30 cellular contexts compared by ENCODE assay signal in the genomic region with DNA sequence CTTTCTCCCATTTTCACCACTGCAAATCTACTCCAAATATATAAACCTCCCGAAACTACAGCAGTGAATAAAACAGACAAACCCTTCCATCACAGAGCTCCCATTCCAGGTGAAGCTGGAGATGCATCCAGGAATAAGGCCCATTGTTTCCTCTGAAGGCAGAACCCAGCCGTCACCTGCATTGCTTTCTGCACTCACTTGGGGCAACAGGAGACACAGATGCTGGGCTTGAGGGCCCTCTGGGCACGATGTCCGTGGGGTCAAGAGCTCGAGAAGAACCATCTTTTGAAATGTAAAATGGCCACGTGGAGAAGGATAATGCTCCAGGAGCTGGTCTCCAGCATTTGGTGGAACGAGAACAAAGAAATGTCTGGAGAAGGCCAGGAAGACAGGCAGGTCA.
"Had no signal": no experiment of that assay in that cellular context is flagged by ENCODE, and none has a peak within 500 bp of the region (broad histone marks: within the 10 kb centered on the region; RNA-seq: fewer than 3 reads in every experiment).

No MANE protein-coding gene starts in this region.

- H3K27ac Mint-ChIP-seq: progenitor cell of endocrine pancreas; stimulated activated memory B cell treated with anti-CD40 and anti-IgM and Interleukin-4, amounts not matched to agents 10 μg/mL and 1 μg/mL and 100 μg/mL, for 72 hours; stimulated activated naive CD8-positive, alpha-beta T cell treated with anti-CD3 and anti-CD28 coated beads, Interleukin-15, amount 100 ng/mL, for 72 hours; type B pancreatic cell had no signal

- H3K9me3 ChIP-seq: heart left ventricle, left lung, mucosa of descending colon, right atrium auricular region, right lobe of liver, vagina had no signal

- H3K9me3 Mint-ChIP-seq: naive thymus-derived CD4-positive, alpha-beta T cell; natural killer cell treated with Interleukin-12 subunit alpha and Interleukin-12 subunit beta and Interleukin-15 and Interleukin-18, amount 100 ng/mL, for 72 hours; type B pancreatic cell had no signal

- H3K36me3 ChIP-seq: heart left ventricle, left lung, right atrium auricular region, right lobe of liver, tibial nerve, vagina had no signal

- H3K4me3 ChIP-seq: heart left ventricle, left lung, lung, mucosa of descending colon, right atrium auricular region, right lobe of liver, smooth muscle cell, tibial nerve, vagina had no signal

- H3K4me1 ChIP-seq: heart left ventricle, left lung, parathyroid adenoma, right atrium auricular region, right lobe of liver, tibial nerve, vagina had no signal

- H3K4me1 Mint-ChIP-seq: stimulated activated memory B cell treated with anti-CD40 and anti-IgM and Interleukin-4, amounts not matched to agents 10 μg/mL and 1 μg/mL and 100 μg/mL, for 72 hours had no signal

- H3K36me3 Mint-ChIP-seq: immature natural killer cell; naive thymus-derived CD4-positive, alpha-beta T cell; natural killer cell treated with Interleukin-12 subunit alpha and Interleukin-12 subunit beta and Interleukin-15 and Interleukin-18, amount 100 ng/mL, for 72 hours; stimulated activated memory B cell treated with anti-CD40 and anti-IgM and Interleukin-4, amounts not matched to agents 10 μg/mL and 1 μg/mL and 100 μg/mL, for 72 hours; type B pancreatic cell had no signal

- H3K4me3 Mint-ChIP-seq: immature natural killer cell; natural killer cell treated with Interleukin-12 subunit alpha and Interleukin-12 subunit beta and Interleukin-15 and Interleukin-18, amount 100 ng/mL, for 72 hours; stimulated activated memory B cell treated with anti-CD40 and anti-IgM and Interleukin-4, amounts not matched to agents 10 μg/mL and 1 μg/mL and 100 μg/mL, for 72 hours; stimulated activated naive CD8-positive, alpha-beta T cell treated with anti-CD3 and anti-CD28 coated beads, Interleukin-15, amount 100 ng/mL, for 72 hours; type B pancreatic cell had no signal

- H3K27ac ChIP-seq: heart left ventricle, left lung, parathyroid adenoma, right atrium auricular region, right lobe of liver, tibial nerve, vagina had no signal

- H3K9ac ChIP-seq: parathyroid adenoma had no signal

- H3K27me3 ChIP-seq: right atrium auricular region, right lobe of liver, tibial nerve, vagina had no signal

- H3K27me3 Mint-ChIP-seq: stimulated activated naive CD8-positive, alpha-beta T cell treated with anti-CD3 and anti-CD28 coated beads, Interleukin-15, amount 100 ng/mL, for 72 hours had no signal

- ATAC-seq: heart left ventricle; left colon; left lung; mucosa of descending colon; naive thymus-derived CD4-positive, alpha-beta T cell; natural killer cell treated with Interleukin-12 subunit alpha and Interleukin-12 subunit beta and Interleukin-15 and Interleukin-18, amount 100 ng/mL, for 72 hours; right lobe of liver; stimulated activated memory B cell treated with anti-CD40 and anti-IgM and Interleukin-4, amounts not matched to agents 10 μg/mL and 1 μg/mL and 100 μg/mL, for 72 hours; stimulated activated naive CD8-positive, alpha-beta T cell treated with anti-CD3 and anti-CD28 coated beads, Interleukin-15, amount 100 ng/mL, for 72 hours had no signal

- DNase-seq: heart left ventricle; hypothalamus; immature natural killer cell; kidney; left colon; mesendoderm; midbrain; mucosa of descending colon; naive thymus-derived CD4-positive, alpha-beta T cell; nucleus accumbens; stimulated activated CD4-positive, alpha-beta T cell treated with anti-CD3 and anti-CD28 coated beads, Interleukin-12 subunit alpha, Interleukin-12 subunit beta, amount 100 ng/mL, for 4 hours; stimulated activated CD4-positive, alpha-beta T cell treated with anti-CD3 and anti-CD28 coated beads, Interleukin-15, amount 100 ng/mL, for 24 hours; stimulated activated CD4-positive, alpha-beta T cell treated with anti-CD3 and anti-CD28 coated beads, Interleukin-2, amount 100 ng/mL, for 24 hours; stimulated activated CD4-positive, alpha-beta T cell treated with anti-CD3 and anti-CD28 coated beads, Interleukin-4, amount 100 ng/mL, for 4 hours; stimulated activated CD8-positive, alpha-beta memory T cell treated with anti-CD3 and anti-CD28 coated beads, Interleukin-4, amount 100 ng/mL, for 48 hours; stimulated activated naive CD4-positive, alpha-beta T cell treated with Interleukin-2 at 50 U/mL for 16 hours; stimulated activated naive CD8-positive, alpha-beta T cell treated with anti-CD3 and anti-CD28 coated beads, Interleukin-15, amount 100 ng/mL, for 72 hours; substantia nigra had no signal
